ENCODE assay signal across 23 cellular contexts in genomic region chr14:71394386-71394785, GRCh38.
"Had no signal": no experiment of that assay in that cellular context is flagged by ENCODE, and none has a peak within 500 bp of the region (broad histone marks: within the 10 kb centered on the region; RNA-seq: fewer than 3 reads in every experiment).

No MANE protein-coding gene starts in this region.

- DNase-seq: activated CD4-positive, alpha-beta T cell treated with anti-CD3 and anti-CD28 coated beads, Interleukin-2, amount 10 ng/mL, durations not matched to agents 7 days and 5 days; activated CD8-positive, alpha-beta memory T cell treated with anti-CD3 and anti-CD28 coated beads, Interleukin-2, amount 50 U/mL, for 4 hours; activated effector memory CD4-positive, alpha-beta T cell treated with anti-CD3 and anti-CD28 coated beads, Interleukin-2, amount 50 U/mL, for 16 hours; activated T-cell treated with anti-CD3 and anti-CD28 coated beads, Interleukin-2, amount 50 U/mL, for 48 hours; cerebellar nuclear complex; effector CD8-positive, alpha-beta T cell; hippocampal formation; kidney; midbrain; psoas muscle; right cardiac atrium; stomach; T1000; upper lobe of left lung had no signal

- H3K27me3 Mint-ChIP-seq: activated CD4-positive, alpha-beta T cell treated with anti-CD3 and anti-CD28 coated beads, Interleukin-2, amount 10 ng/mL, durations not matched to agents 7 days and 5 days; activated naive CD4-positive, alpha-beta T cell treated with anti-CD3 and anti-CD28 coated beads, Interleukin-2, amount 50 U/mL, for 24 hours; dendritic cell treated with granulocyte-macrophage colony-stimulating factor and Interleukin-4, amounts not matched to agents 40 ng/mL and 50 ng/mL, for 4 days had no signal

- ATAC-seq: left lobe of liver, psoas muscle, right cardiac atrium had no signal

- H3K9me3 Mint-ChIP-seq: activated CD4-positive, alpha-beta T cell treated with anti-CD3 and anti-CD28 coated beads, Interleukin-2, amount 10 ng/mL, durations not matched to agents 7 days and 5 days; activated naive CD4-positive, alpha-beta T cell treated with anti-CD3 and anti-CD28 coated beads, Interleukin-2, amount 50 U/mL, for 24 hours; dendritic cell treated with granulocyte-macrophage colony-stimulating factor and Interleukin-4, amounts not matched to agents 40 ng/mL and 50 ng/mL, for 4 days; neural crest cell had no signal

- H3K4me3 Mint-ChIP-seq: activated CD4-positive, alpha-beta T cell treated with anti-CD3 and anti-CD28 coated beads, Interleukin-2, amount 10 ng/mL, durations not matched to agents 7 days and 5 days; activated naive CD4-positive, alpha-beta T cell treated with anti-CD3 and anti-CD28 coated beads, Interleukin-2, amount 50 U/mL, for 24 hours; dendritic cell treated with granulocyte-macrophage colony-stimulating factor and Interleukin-4, amounts not matched to agents 40 ng/mL and 50 ng/mL, for 4 days; neural crest cell had no signal

- H3K27ac Mint-ChIP-seq: activated CD4-positive, alpha-beta T cell treated with anti-CD3 and anti-CD28 coated beads, Interleukin-2, amount 10 ng/mL, durations not matched to agents 7 days and 5 days had no signal

- FAIRE-seq: endothelial cell of umbilical vein, kidney had no signal

- H3K4me3 ChIP-seq: ascending aorta, breast epithelium, esophagus muscularis mucosa, lung, psoas muscle, stomach, upper lobe of left lung had no signal
